In the genomic region with DNA sequence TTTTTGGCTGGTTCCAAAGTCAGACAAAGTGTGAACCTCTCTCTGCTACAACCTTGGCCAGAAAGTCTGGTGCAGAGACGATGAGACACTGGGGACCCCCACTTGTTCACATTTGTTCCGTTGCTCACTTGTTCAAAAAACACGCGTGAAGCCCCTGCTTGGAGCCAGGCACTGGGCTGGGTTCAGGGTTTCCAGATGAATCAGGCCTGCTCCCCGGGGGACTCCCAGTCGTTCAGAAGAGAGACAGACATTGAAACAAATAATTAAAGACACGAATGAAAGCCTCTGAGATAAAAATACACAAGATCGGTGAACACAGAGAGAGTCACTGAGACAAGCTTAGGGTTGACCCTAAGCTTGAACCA, we compare ENCODE assay signal across 9 cellular contexts.
DNase-seq lines count a peak whose midpoint lies in the region; ATAC-seq and TF ChIP-seq lines count a peak whose summit lies in the region.
"Had no signal": no experiment of that assay in that cellular context is flagged by ENCODE, and none has a peak within 500 bp of the region (broad histone marks: within the 10 kb centered on the region; RNA-seq: fewer than 3 reads in every experiment).

No MANE protein-coding gene starts in this region.

- no peaks in the 10 kb centered on the region for H3K36me3 ChIP-seq in suprapubic skin

- no peak for TF ChIP-seq POLR2A in suprapubic skin (IDR thresholded peaks at IDR 0.05)

- TF ChIP-seq EP300 in suprapubic skin (IDR thresholded peaks at IDR 0.05): no peak

- no peaks in the 10 kb centered on the region for H3K9me3 ChIP-seq in suprapubic skin

- no peak overlapping the region for H3K4me3 ChIP-seq in suprapubic skin

- H3K27me3 ChIP-seq in suprapubic skin: peaks cover 20% of the 10 kb centered on the region

- H3K4me1 ChIP-seq in suprapubic skin: peaks cover 15% of the 10 kb centered on the region

- H3K27ac ChIP-seq in suprapubic skin: no peak overlapping the region

- peak; percentile 81 for DNase-seq in activated T-cell treated with anti-CD3 and anti-CD28 coated beads, Interleukin-2, amount 50 U/mL, for 48 hours
- peak; percentile 38 to 50 for DNase-seq in stimulated activated CD8-positive, alpha-beta memory T cell treated with anti-CD3 and anti-CD28 coated beads, Interleukin-15, amount 100 ng/mL, for 4 hours (ENCODE audit: low read depth in 2 of 2)
- DNase-seq in DMS153 (lab: John Stamatoyannopoulos, UW) (no peak), NCI-H226 (no peak), suprapubic skin (ENCODE audit: low spot score in 2 of 2) (no peak), foreskin melanocyte (no peak)
- DNase-seq: SW 1271 had no signal

- WGBS in suprapubic skin: 54% methylated on average over 8 of the region's 8 CpGs

- ATAC-seq in GM19452 (IDR thresholded peaks at IDR 0.05; ENCODE audit: unreplicated experiment) (peak; percentile 23), HG03439 (IDR thresholded peaks at IDR 0.05; ENCODE audit: unreplicated experiment) (peak; percentile 23)

- no peak for TF ChIP-seq CTCF in suprapubic skin (IDR thresholded peaks at IDR 0.05)

Comparison
In these comparisons a context has a peak if more than half of its experiments do, and no peak if none do; other contexts are left out.
1. DNase-seq: peak in activated T-cell treated with anti-CD3 and anti-CD28 coated beads, Interleukin-2, amount 50 U/mL, for 48 hours (2 of 2) and stimulated activated CD8-positive, alpha-beta memory T cell treated with anti-CD3 and anti-CD28 coated beads, Interleukin-15, amount 100 ng/mL, for 4 hours (2 of 2); none in DMS153 (single experiment), NCI-H226 (single experiment), suprapubic skin (0 of 2) and foreskin melanocyte (single experiment).